ENCODE assay signal across 12 cellular contexts in the genomic region with DNA sequence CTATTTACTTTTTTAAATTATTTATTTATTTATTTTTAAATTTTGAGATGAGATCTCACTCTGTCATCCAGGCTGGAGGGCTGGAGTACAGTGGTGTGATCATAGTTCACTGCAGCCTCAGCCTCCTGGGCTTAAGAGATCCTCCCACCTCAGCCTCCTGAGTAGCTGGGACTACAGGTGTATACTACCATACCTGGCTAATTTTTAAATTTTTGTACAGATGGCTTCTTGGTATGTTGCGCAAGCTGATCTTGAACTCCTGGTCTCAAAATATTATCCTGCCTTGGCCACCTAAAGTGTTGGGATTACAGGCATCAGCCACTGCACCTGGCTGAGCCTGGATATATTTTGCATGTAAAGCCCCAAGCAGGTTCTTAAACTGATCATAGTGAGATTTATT.
"Had no signal": no experiment of that assay in that cellular context is flagged by ENCODE, and none has a peak within 500 bp of the region (broad histone marks: within the 10 kb centered on the region; RNA-seq: fewer than 3 reads in every experiment).

No MANE protein-coding gene starts in this region.

- H3K27me3 ChIP-seq: brain microvascular endothelial cell, esophagus squamous epithelium, left lung, pancreas, transverse colon had no signal

- H3K4me3 ChIP-seq: esophagus squamous epithelium, left lung, pancreas, transverse colon had no signal

- H3K9me3 Mint-ChIP-seq: activated T-cell treated with anti-CD3 and anti-CD28 coated beads, Interleukin-2, amount 50 U/mL, for 4 hours had no signal

- H3K27ac ChIP-seq: brain microvascular endothelial cell had no signal

- H3K27ac Mint-ChIP-seq: activated naive CD8-positive, alpha-beta T cell treated with anti-CD3 and anti-CD28 coated beads for 36 hours had no signal

- DNase-seq: activated effector memory CD4-positive, alpha-beta T cell treated with anti-CD3 and anti-CD28 coated beads, Interleukin-2, amount 50 U/mL, for 16 hours; activated naive CD8-positive, alpha-beta T cell treated with anti-CD3 and anti-CD28 coated beads for 36 hours; activated T-cell treated with anti-CD3 and anti-CD28 coated beads, Interleukin-2, amount 50 U/mL, for 4 hours; brain microvascular endothelial cell; esophagus squamous epithelium; foreskin fibroblast; head of caudate nucleus; pancreas; substantia nigra; transverse colon had no signal

- H3K36me3 ChIP-seq: brain microvascular endothelial cell, esophagus squamous epithelium, left lung, pancreas, transverse colon had no signal

- H3K4me3 Mint-ChIP-seq: activated naive CD8-positive, alpha-beta T cell treated with anti-CD3 and anti-CD28 coated beads for 36 hours; activated T-cell treated with anti-CD3 and anti-CD28 coated beads, Interleukin-2, amount 50 U/mL, for 4 hours had no signal

- H3K27me3 Mint-ChIP-seq: activated naive CD8-positive, alpha-beta T cell treated with anti-CD3 and anti-CD28 coated beads for 36 hours had no signal

- H3K9me3 ChIP-seq: esophagus squamous epithelium, left lung, pancreas, transverse colon had no signal

- ATAC-seq: activated CD4-positive, CD25-positive, alpha-beta regulatory T cell treated with anti-CD3 and anti-CD28 coated beads, Interleukin-2, amount 50 U/mL, for 24 hours; activated T-cell treated with anti-CD3 and anti-CD28 coated beads, Interleukin-2, amount 50 U/mL, for 4 hours had no signal
